ENCODE assay signal across 8 cellular contexts in the genomic region with DNA sequence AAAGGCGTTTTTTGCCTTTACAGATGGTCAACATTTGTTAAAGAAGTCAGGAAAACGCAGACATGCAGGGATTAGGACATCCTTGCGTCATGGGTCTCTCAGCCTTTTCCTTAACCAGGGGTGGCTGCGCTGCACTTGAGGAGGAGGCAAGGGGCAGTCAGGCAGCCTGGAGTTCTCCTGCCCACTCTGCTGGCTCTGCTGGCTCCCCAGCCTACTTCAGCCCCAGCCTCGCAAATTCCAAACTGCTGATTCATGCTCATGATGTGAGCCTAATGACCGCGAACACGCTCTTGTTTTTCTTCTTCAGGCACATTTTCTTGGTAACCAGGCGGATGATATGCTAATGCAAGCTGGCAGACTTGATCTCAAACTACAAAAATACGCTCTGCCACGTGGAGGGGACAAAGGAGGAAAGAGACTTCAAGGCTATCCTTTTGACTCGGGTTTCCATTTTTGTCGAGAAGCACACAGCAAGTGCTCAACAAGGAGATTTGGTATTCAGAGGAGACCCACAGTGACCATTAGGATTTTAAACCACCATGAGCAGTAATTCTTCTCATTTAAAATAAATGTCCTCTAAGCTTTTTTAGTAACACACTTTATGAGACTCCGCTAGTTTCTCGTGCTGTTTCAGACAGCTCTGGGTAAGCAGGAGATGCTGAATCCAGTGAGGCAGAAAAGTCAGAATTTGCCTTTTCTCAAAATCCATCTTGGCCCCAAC.
DNase-seq lines count a peak whose midpoint lies in the region; ATAC-seq, FAIRE-seq and TF ChIP-seq lines count a peak whose summit lies in the region.

No MANE protein-coding gene starts in this region.

- POLR2A ChIA-PET in naive thymus-derived CD4-positive, alpha-beta T cell (lab: Charles Lee): no interaction called here

- intact Hi-C loops in naive thymus-derived CD4-positive, alpha-beta T cell (cut with micrococcal nuclease): no loop called here

- CTCF ChIA-PET in naive thymus-derived CD4-positive, alpha-beta T cell (lab: Charles Lee): no interaction called here

- no peak for TF ChIP-seq CTCF in fibroblast of pulmonary artery (IDR thresholded peaks at IDR 0.05; ENCODE audit: low read length, missing control alignments)

- no peaks in the 10 kb centered on the region for H3K9me3 ChIP-seq in naive thymus-derived CD4-positive, alpha-beta T cell (ENCODE audit: control insufficient read depth in 2 of 3, low read length in 3 of 3)

- no peaks in the 10 kb centered on the region for H3K9me3 Mint-ChIP-seq in naive thymus-derived CD4-positive, alpha-beta T cell

- H3K36me3 Mint-ChIP-seq in naive thymus-derived CD4-positive, alpha-beta T cell: peaks cover 0 to 4% (median 0%) of the 10 kb centered on the region in 5 donors

- H3K4me1 Mint-ChIP-seq in naive thymus-derived CD4-positive, alpha-beta T cell: peaks cover 0 to 6% (median 4%) of the 10 kb centered on the region in 7 donors

- peaks cover 0 to 20% (median 15%) of the 10 kb centered on the region in 5 donors for H3K27me3 Mint-ChIP-seq in naive thymus-derived CD4-positive, alpha-beta T cell

- peak; percentile 57 for ATAC-seq in naive thymus-derived CD4-positive, alpha-beta T cell

- H3K27ac Mint-ChIP-seq in naive thymus-derived CD4-positive, alpha-beta T cell: peak overlapping the region in 1 of 9 donors; percentile 21

- H3K4me1 ChIP-seq in naive thymus-derived CD4-positive, alpha-beta T cell (ENCODE audit: control insufficient read depth in 2 of 2, insufficient read depth in 2 of 2, low read length in 2 of 2): no peaks in the 10 kb centered on the region

- no peak overlapping the region for H3K27ac ChIP-seq in naive thymus-derived CD4-positive, alpha-beta T cell (ENCODE audit: low read depth, low read length)

- H3K27me3 ChIP-seq in naive thymus-derived CD4-positive, alpha-beta T cell (ENCODE audit: control insufficient read depth in 2 of 2, insufficient read depth in 2 of 2, low read length in 2 of 2): no peaks in the 10 kb centered on the region

- DNase-seq in HK-2 (ENCODE audit: unreplicated experiment) (peak; percentile 94), fibroblast of pulmonary artery (ENCODE audit: low read depth) (peak; percentile 99), NCI-H187 (lab: John Stamatoyannopoulos, UW) (no peak), NK-92 (lab: John Stamatoyannopoulos, UW; ENCODE audit: unreplicated experiment) (no peak), NCI-H2171 treated with DMSO at 0.1 percent for 48 hours (lab: John Stamatoyannopoulos, UW) (no peak)
- DNase-seq in naive thymus-derived CD4-positive, alpha-beta T cell: no peak

- no peak overlapping the region for H3K4me3 Mint-ChIP-seq in naive thymus-derived CD4-positive, alpha-beta T cell

- no peaks in the 10 kb centered on the region for H3K36me3 ChIP-seq in naive thymus-derived CD4-positive, alpha-beta T cell (ENCODE audit: control insufficient read depth in 2 of 3, insufficient read depth in 3 of 3, low read length in 3 of 3)

- H3K4me3 ChIP-seq in fibroblast of pulmonary artery (replicated peaks; ENCODE audit: low read depth, low read length): peak overlapping the region; percentile 54
- no peak overlapping the region for H3K4me3 ChIP-seq in naive thymus-derived CD4-positive, alpha-beta T cell (ENCODE audit: low read length)

- FAIRE-seq in A204.1 (lab: Jason Lieb, UNC) (peak; percentile 96), TTC549 (lab: Jason Lieb, UNC) (peak; percentile 95)

Comparison
In these comparisons a context has a peak if more than half of its experiments do, and no peak if none do; other contexts are left out.
1. DNase-seq: peak in HK-2 (single experiment) and fibroblast of pulmonary artery (single experiment); none in naive thymus-derived CD4-positive, alpha-beta T cell (0 of 9), NCI-H187 (0 of 2), NK-92 (single experiment) and NCI-H2171 treated with DMSO at 0.1 percent for 48 hours (single experiment).